27 cellular contexts compared by ENCODE assay signal in genomic region chr11:45391168-45391850, GRCh38.
"Had no signal": no experiment of that assay in that cellular context is flagged by ENCODE, and none has a peak within 500 bp of the region (broad histone marks: within the 10 kb centered on the region; RNA-seq: fewer than 3 reads in every experiment).

No MANE protein-coding gene starts in this region.

- H3K9me3 ChIP-seq: adrenal gland, ascending aorta, colonic mucosa, esophagus squamous epithelium, heart left ventricle, thyroid gland had no signal

- H3K4me3 ChIP-seq: adrenal gland, ascending aorta, colonic mucosa, esophagus squamous epithelium, heart left ventricle, lung, thyroid gland had no signal

- H3K4me1 ChIP-seq: adrenal gland, ascending aorta, colonic mucosa, esophagus squamous epithelium, heart left ventricle, thyroid gland had no signal

- H3K27ac Mint-ChIP-seq: activated B cell treated with CpG ODN at 0.5 μM for 24 hours; activated CD4-positive, alpha-beta T cell treated with anti-CD3 and anti-CD28 coated beads for 36 hours; activated naive CD8-positive, alpha-beta T cell; activated T-helper 2 cell treated with anti-CD3 and anti-CD28 coated beads, Interferon-gamma antibody, Interleukin-2, Interleukin-4, amounts not matched to agents 10 μg/mL and 5 μg/mL and 100 μg/mL, durations not matched to agents 14 hours and 24 hours and 36 hours; progenitor cell of endocrine pancreas; T-helper 1 cell treated with Interleukin-12 subunit alpha and Interleukin-12 subunit beta and Interleukin-4 antibody, amounts not matched to agents 30 μg/mL and 1 μg/mL, for 36 hours had no signal

- DNase-seq: activated B cell treated with CpG ODN at 0.5 μM for 24 hours; activated CD4-positive, alpha-beta T cell treated with anti-CD3 and anti-CD28 coated beads for 36 hours; activated CD4-positive, alpha-beta T cell treated with anti-CD3 and anti-CD28 coated beads, Interleukin-2, amount 50 U/mL, for 4 hours; activated CD8-positive, alpha-beta memory T cell treated with anti-CD3 and anti-CD28 coated beads, Interleukin-2, amount 50 U/mL, for 48 hours; activated naive CD4-positive, alpha-beta T cell; activated T-cell treated with anti-CD3 and anti-CD28 coated beads, Interleukin-2, amount 50 U/mL, for 4 hours; adrenal gland; brain microvascular endothelial cell; colonic mucosa; esophagus squamous epithelium; heart left ventricle; islet precursor cell; left cardiac atrium; retina; stimulated activated CD4-positive, alpha-beta T cell treated with anti-CD3 and anti-CD28 coated beads, Interleukin-4, amount 100 ng/mL, for 24 hours; stimulated activated naive CD4-positive, alpha-beta T cell treated with Interleukin-2 at 50 U/mL for 16 hours; substantia nigra; T1000; thyroid gland had no signal

- H3K9me3 Mint-ChIP-seq: activated B cell treated with CpG ODN at 0.5 μM for 24 hours; activated T-cell treated with anti-CD3 and anti-CD28 coated beads, Interleukin-2, amount 50 U/mL, for 4 hours; activated T-helper 2 cell treated with anti-CD3 and anti-CD28 coated beads, Interferon-gamma antibody, Interleukin-2, Interleukin-4, amounts not matched to agents 10 μg/mL and 5 μg/mL and 100 μg/mL, durations not matched to agents 14 hours and 24 hours and 36 hours; central memory CD8-positive, alpha-beta T cell; mesothelial cell of epicardium; T-helper 1 cell treated with Interleukin-12 subunit alpha and Interleukin-12 subunit beta and Interleukin-4 antibody, amounts not matched to agents 30 μg/mL and 1 μg/mL, for 36 hours had no signal

- H3K4me1 Mint-ChIP-seq: activated B cell treated with CpG ODN at 0.5 μM for 24 hours; activated CD4-positive, alpha-beta T cell treated with anti-CD3 and anti-CD28 coated beads for 36 hours; central memory CD8-positive, alpha-beta T cell had no signal

- H3K27ac ChIP-seq: adrenal gland, ascending aorta, brain microvascular endothelial cell, colonic mucosa, esophagus squamous epithelium, heart left ventricle, thyroid gland had no signal

- H3K27me3 ChIP-seq: adrenal gland, ascending aorta, colonic mucosa, thyroid gland had no signal

- H3K36me3 Mint-ChIP-seq: activated naive CD8-positive, alpha-beta T cell; mesothelial cell of epicardium had no signal

- H3K36me3 ChIP-seq: adrenal gland, ascending aorta, brain microvascular endothelial cell, colonic mucosa, esophagus squamous epithelium, heart left ventricle, thyroid gland had no signal

- ATAC-seq: activated CD4-positive, alpha-beta T cell treated with anti-CD3 and anti-CD28 coated beads for 36 hours; activated T-cell treated with anti-CD3 and anti-CD28 coated beads, Interleukin-2, amount 50 U/mL, for 4 hours; heart left ventricle; left cardiac atrium had no signal

- H3K27me3 Mint-ChIP-seq: activated CD4-positive, alpha-beta T cell treated with anti-CD3 and anti-CD28 coated beads for 36 hours; central memory CD8-positive, alpha-beta T cell had no signal

- H3K4me3 Mint-ChIP-seq: activated B cell treated with CpG ODN at 0.5 μM for 24 hours; activated CD4-positive, alpha-beta T cell treated with anti-CD3 and anti-CD28 coated beads for 36 hours; activated naive CD8-positive, alpha-beta T cell; activated T-cell treated with anti-CD3 and anti-CD28 coated beads, Interleukin-2, amount 50 U/mL, for 4 hours; central memory CD8-positive, alpha-beta T cell; mesothelial cell of epicardium; T-helper 1 cell treated with Interleukin-12 subunit alpha and Interleukin-12 subunit beta and Interleukin-4 antibody, amounts not matched to agents 30 μg/mL and 1 μg/mL, for 36 hours had no signal
